8 cellular contexts compared by ENCODE assay signal in the genomic region with DNA sequence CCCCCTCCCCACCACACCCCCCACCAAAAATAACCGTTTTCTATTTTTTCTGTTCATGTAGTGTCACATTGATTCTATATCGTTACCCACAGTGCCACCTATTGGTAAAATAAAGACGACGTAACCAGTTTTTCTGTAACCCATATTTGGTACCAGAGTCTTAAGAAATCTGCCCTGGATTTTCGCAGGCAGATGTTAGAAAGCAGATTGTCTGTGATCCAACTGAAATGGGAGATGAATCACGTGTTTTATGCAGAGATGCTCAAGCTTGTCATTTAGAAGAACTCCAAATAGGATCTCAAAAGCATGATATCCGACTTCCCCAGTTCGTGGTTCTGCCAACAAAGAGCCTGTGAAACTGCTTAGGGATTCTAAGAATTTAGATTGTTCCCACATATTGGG.
DNase-seq lines count a peak whose midpoint lies in the region; FAIRE-seq lines count a peak whose summit lies in the region.

No MANE protein-coding gene starts in this region.

- intact Hi-C loops in posterior vena cava (cut with DNase I), result no loop called here

- FAIRE-seq in G401.6 (lab: Jason Lieb, UNC), result peak; percentile 76

- peak; percentile 56 for DNase-seq in HCEC 1CT
- DNase-seq in NCI-H2227 (lab: John Stamatoyannopoulos, UW; ENCODE audit: unreplicated experiment), result peak; percentile 64
- peak; percentile 1 for DNase-seq in cerebellum (ENCODE audit: low spot score)
- peak; percentile 67 for DNase-seq in left kidney (ENCODE audit: low read depth, low spot score)
- no peak for DNase-seq in posterior vena cava (ENCODE audit: low spot score)
- DNase-seq in cerebellar nuclear complex (lab: John Stamatoyannopoulos, UW), result no peak
- no peak for DNase-seq in activated CD4-positive, CD25-positive, alpha-beta regulatory T cell treated with anti-CD3 and anti-CD28 coated beads, Interleukin-2, amount 50 U/mL, for 72 hours

Comparison
In these comparisons a context has a peak if more than half of its experiments do, and no peak if none do; other contexts are left out.
1. DNase-seq: peak in HCEC 1CT (single experiment), NCI-H2227 (single experiment), cerebellum (single experiment) and left kidney (single experiment); none in posterior vena cava (single experiment), cerebellar nuclear complex (0 of 2) and activated CD4-positive, CD25-positive, alpha-beta regulatory T cell treated with anti-CD3 and anti-CD28 coated beads, Interleukin-2, amount 50 U/mL, for 72 hours (single experiment).